Comparison of ENCODE assay signal across 16 cellular contexts in the genomic region with DNA sequence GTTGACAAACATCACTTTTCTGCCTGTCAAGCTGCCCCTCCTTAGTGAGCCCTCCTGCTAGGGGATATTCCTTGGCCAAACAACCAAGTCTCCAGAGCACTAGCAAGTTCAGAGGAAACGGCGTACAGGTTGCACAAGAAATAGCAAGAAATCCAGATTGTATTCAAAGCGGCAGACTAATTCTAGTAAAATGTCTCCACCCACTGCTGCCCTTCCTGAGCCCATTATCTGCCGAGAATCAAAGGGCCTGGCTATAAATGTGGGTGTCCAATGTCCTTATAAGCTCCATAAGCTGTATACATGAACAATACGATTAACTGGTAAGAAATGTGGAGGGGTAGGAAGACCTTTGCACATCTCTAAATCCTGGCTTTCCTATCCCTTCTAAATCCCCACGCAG. TPM values are rescaled to one million over a fixed set of nuclear protein-coding genes. Genes with fewer than 3 reads are reported as not detected.
DNase-seq lines count a peak whose midpoint lies in the region; ATAC-seq and TF ChIP-seq lines count a peak whose summit lies in the region.
"Had no signal": no experiment of that assay in that cellular context is flagged by ENCODE, and none has a peak within 500 bp of the region (broad histone marks: within the 10 kb centered on the region; RNA-seq: fewer than 3 reads in every experiment).

No MANE protein-coding gene starts in this region.

- no peaks in the 10 kb centered on the region for H3K27me3 Mint-ChIP-seq in endothelial cell (ENCODE audit: unreplicated experiment)
- peaks cover 60% of the 10 kb centered on the region for H3K27me3 Mint-ChIP-seq in activated CD4-positive, alpha-beta T cell treated with anti-CD3 and anti-CD28 coated beads, Interleukin-2, amount 10 ng/mL, durations not matched to agents 7 days and 5 days

- no peak overlapping the region for H3K4me3 ChIP-seq in epithelial cell of esophagus (ENCODE audit: low read length)
- H3K4me3 ChIP-seq in mesendoderm (ENCODE audit: low read length), result no peak overlapping the region
- H3K4me3 ChIP-seq: MG63, tibial nerve had no signal

- WGBS in mesendoderm (ENCODE audit: extremely low coverage, insufficient coverage, low lambda C conversion rate), result no CpG with 5 or more reads among the region's 6 CpGs

- no peak overlapping the region for H4K8ac ChIP-seq in mesendoderm (ENCODE audit: low read depth, low read length)

- H4K5ac ChIP-seq in mesendoderm (ENCODE audit: low read length), result no peak overlapping the region

- H3K27ac Mint-ChIP-seq in endothelial cell (ENCODE audit: unreplicated experiment), result no peak overlapping the region
- H3K27ac Mint-ChIP-seq in activated CD4-positive, alpha-beta T cell treated with anti-CD3 and anti-CD28 coated beads, Interleukin-2, amount 10 ng/mL, durations not matched to agents 7 days and 5 days, result no peak overlapping the region

- no peak overlapping the region for H3K23ac ChIP-seq in mesendoderm (ENCODE audit: low read length)

- no peak overlapping the region for H2BK120ac ChIP-seq in mesendoderm (ENCODE audit: low read depth, low read length)

- H3K79me1 ChIP-seq in mesendoderm (ENCODE audit: low read length), result peaks cover 2% of the 10 kb centered on the region

- H3K36me3 Mint-ChIP-seq in endothelial cell (ENCODE audit: low read depth, unreplicated experiment), result peaks cover 3% of the 10 kb centered on the region
- H3K36me3 Mint-ChIP-seq in activated CD4-positive, alpha-beta T cell treated with anti-CD3 and anti-CD28 coated beads, Interleukin-2, amount 10 ng/mL, durations not matched to agents 7 days and 5 days (ENCODE audit: low read depth), result no peaks in the 10 kb centered on the region

- no peak overlapping the region for H2BK5ac ChIP-seq in mesendoderm (ENCODE audit: low read length)

- POLR2A ChIA-PET in activated CD4-positive, alpha-beta T cell treated with anti-CD3 and anti-CD28 coated beads, Interleukin-2, amount 10 ng/mL, durations not matched to agents 7 days and 5 days (lab: Charles Lee), result no interaction called here

- no peaks in the 10 kb centered on the region for H3K27me3 ChIP-seq in mesendoderm (ENCODE audit: insufficient read depth, low read length, poor library complexity)
- H3K27me3 ChIP-seq: MG63, tibial nerve had no signal

- H3K27ac ChIP-seq in mesendoderm (ENCODE audit: low read depth, low read length), result no peak overlapping the region
- H3K27ac ChIP-seq: VCaP had no signal

- H3K9ac ChIP-seq in mesendoderm (ENCODE audit: low read length), result no peak overlapping the region

- peaks cover 38% of the 10 kb centered on the region for H3K4me1 Mint-ChIP-seq in endothelial cell (ENCODE audit: unreplicated experiment)
- H3K4me1 Mint-ChIP-seq in activated CD4-positive, alpha-beta T cell treated with anti-CD3 and anti-CD28 coated beads, Interleukin-2, amount 10 ng/mL, durations not matched to agents 7 days and 5 days, result peaks cover 8% of the 10 kb centered on the region

- TF ChIP-seq CTCF in epithelial cell of esophagus (IDR thresholded peaks at IDR 0.05; ENCODE audit: insufficient read depth, low read depth, low read length, missing control alignments) (no peak), endothelial cell (IDR thresholded peaks at IDR 0.05; ENCODE audit: unreplicated experiment) (no peak)

- CTCF ChIA-PET in activated CD4-positive, alpha-beta T cell treated with anti-CD3 and anti-CD28 coated beads, Interleukin-2, amount 10 ng/mL, durations not matched to agents 7 days and 5 days (lab: Charles Lee), result interaction anchor here (1.1 kb wide), 1 partner anchor 219 kb away, joined by 3 read pairs; no protein-coding TSS in a partner anchor

- ATAC-seq in HG03196 (IDR thresholded peaks at IDR 0.05; ENCODE audit: unreplicated experiment), result no peak

- H3K18ac ChIP-seq in mesendoderm (ENCODE audit: low read length), result no peak overlapping the region

- H3K4me3 Mint-ChIP-seq in endothelial cell (ENCODE audit: unreplicated experiment), result no peak overlapping the region
- no peak overlapping the region for H3K4me3 Mint-ChIP-seq in activated CD4-positive, alpha-beta T cell treated with anti-CD3 and anti-CD28 coated beads, Interleukin-2, amount 10 ng/mL, durations not matched to agents 7 days and 5 days

- no peaks in the 10 kb centered on the region for H3K36me3 ChIP-seq in mesendoderm (ENCODE audit: control insufficient read depth, insufficient read depth, low read length)
- H3K36me3 ChIP-seq: MG63, tibial nerve had no signal

- peaks cover 4% of the 10 kb centered on the region for H3K79me2 ChIP-seq in mesendoderm (ENCODE audit: control insufficient read depth, insufficient read depth, low read length)

- H2BK15ac ChIP-seq in mesendoderm (replicated peaks; ENCODE audit: low read depth), result no peak overlapping the region

- H3K4me1 ChIP-seq in mesendoderm (ENCODE audit: control insufficient read depth, low read depth, low read length), result peaks cover 6% of the 10 kb centered on the region

- no peak overlapping the region for H3K56ac ChIP-seq in mesendoderm (ENCODE audit: low read length)

- H2AK5ac ChIP-seq in mesendoderm (ENCODE audit: low read length), result no peak overlapping the region

- no peaks in the 10 kb centered on the region for H3K9me3 Mint-ChIP-seq in endothelial cell (ENCODE audit: unreplicated experiment)
- H3K9me3 Mint-ChIP-seq in activated CD4-positive, alpha-beta T cell treated with anti-CD3 and anti-CD28 coated beads, Interleukin-2, amount 10 ng/mL, durations not matched to agents 7 days and 5 days, result no peaks in the 10 kb centered on the region

- DNase-seq in EH (ENCODE audit: low read depth) (peak; percentile 64), NCI-H82 treated with DMSO at 0.1 percent for 48 hours (lab: John Stamatoyannopoulos, UW; ENCODE audit: unreplicated experiment) (peak; percentile 74), epithelial cell of esophagus (ENCODE audit: low read depth) (peak; percentile 14), mesendoderm (no peak), endothelial cell (ENCODE audit: low spot score) (no peak), GDM1 (lab: John Stamatoyannopoulos, UW) (no peak)
- no peak for DNase-seq in activated CD4-positive, alpha-beta T cell treated with anti-CD3 and anti-CD28 coated beads, Interleukin-2, amount 10 ng/mL, durations not matched to agents 7 days and 5 days
- DNase-seq: activated naive CD4-positive, alpha-beta T cell; effector CD8-positive, alpha-beta T cell; islet precursor cell; MG63; NCI-H1694 treated with DMSO at 0.1 percent for 48 hours; NCI-H510A treated with DMSO at 0.1 percent for 48 hours had no signal

- H3K4ac ChIP-seq in mesendoderm (ENCODE audit: low read depth, low read length), result peak overlapping the region; percentile 37

- no peak overlapping the region for H3K4me2 ChIP-seq in mesendoderm (ENCODE audit: low read length)

RNA-seq across cellular contexts. Expression of a gene that starts 44.0 kb away (rescaled TPM):
- polyA plus RNA-seq in mesendoderm (2013, experiment 1 of 2), result 17.9 TPM
- polyA plus RNA-seq in mesendoderm (2013, experiment 2 of 2), result 18.2 TPM
- total RNA-seq in endothelial cell (ENCODE audit: unreplicated experiment), result 20.8 TPM
- total RNA-seq in activated CD4-positive, alpha-beta T cell treated with anti-CD3 and anti-CD28 coated beads, Interleukin-2, amount 10 ng/mL, durations not matched to agents 7 days and 5 days, result 10 to 100 TPM; 30.0 to 35.0 TPM

Comparison
In these comparisons a context has a peak if more than half of its experiments do, and no peak if none do; other contexts are left out.
1. DNase-seq: peak in EH (single experiment), NCI-H82 treated with DMSO at 0.1 percent for 48 hours (single experiment) and epithelial cell of esophagus (single experiment); none in mesendoderm (single experiment), endothelial cell (single experiment), activated CD4-positive, alpha-beta T cell treated with anti-CD3 and anti-CD28 coated beads, Interleukin-2, amount 10 ng/mL, durations not matched to agents 7 days and 5 days (single experiment) and GDM1 (single experiment).